In the genomic region with DNA sequence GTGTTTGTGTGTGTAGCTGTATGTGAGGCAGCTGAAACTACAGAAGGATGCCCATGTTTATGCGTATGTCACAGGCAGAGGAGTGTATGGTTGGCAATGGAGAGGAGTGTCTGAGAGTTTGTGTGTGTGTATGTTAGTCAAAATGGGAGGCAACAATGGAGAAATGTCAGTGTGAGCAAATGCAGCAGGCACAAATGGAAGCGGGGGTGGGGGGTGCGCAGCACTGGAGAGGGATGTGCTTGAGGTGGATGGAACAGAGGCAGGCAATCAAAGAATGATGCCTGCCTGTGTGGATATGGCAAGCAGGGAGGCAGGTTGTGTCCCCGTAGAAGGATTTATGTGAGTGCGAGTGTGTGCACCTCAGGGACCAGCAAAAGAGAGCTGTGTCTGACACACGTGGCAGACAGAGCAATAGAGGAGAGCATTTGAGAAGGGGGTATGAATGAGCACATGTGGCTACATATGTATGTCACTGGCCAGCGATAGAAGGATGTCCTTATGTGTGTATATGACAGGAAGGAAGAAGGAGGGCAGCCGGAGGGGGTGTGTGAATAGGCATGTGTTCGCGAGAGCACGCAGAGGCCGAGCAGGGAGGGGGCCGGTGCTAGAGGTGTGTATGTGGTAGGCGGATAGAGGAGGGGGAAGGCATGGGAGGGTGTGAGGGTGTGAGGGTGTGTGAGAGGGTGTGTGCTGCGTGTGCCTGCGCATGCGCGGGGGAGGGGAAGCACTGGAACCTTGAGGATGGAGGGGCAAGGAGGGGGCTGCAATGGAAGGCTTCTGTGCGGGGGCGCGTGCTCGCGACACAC, we compare ENCODE assay signal across 8 cellular contexts. TPM values are rescaled to one million over a fixed set of nuclear protein-coding genes. Genes with fewer than 3 reads are reported as not detected.
A peak's percentile ranks its signal among the peaks of the same experiment; 100 is the strongest.
DNase-seq lines count a peak whose midpoint lies in the region; ATAC-seq and TF ChIP-seq lines count a peak whose summit lies in the region.

No MANE protein-coding gene starts in this region.

- TF ChIP-seq CTCF in LNCaP clone FGC (IDR thresholded peaks at IDR 0.05; ENCODE audit: control insufficient read depth, extremely low read depth, insufficient read depth): no peak

- ATAC-seq in GM18517 (IDR thresholded peaks at IDR 0.05; ENCODE audit: unreplicated experiment): no peak

- H3K4me3 ChIP-seq in LNCaP clone FGC (ENCODE audit: low read depth, low read length): peak overlapping the region; percentile 70

- DNase-seq in NCI-H526 (lab: John Stamatoyannopoulos, UW) (peak; percentile 5 to 62), NCI-H526 treated with DMSO at 0.1 percent for 48 hours (lab: John Stamatoyannopoulos, UW) (no peak), LNCaP clone FGC (ENCODE audit: low read depth) (no peak), dermis blood vessel endothelial cell (peak; percentile 25), lung microvascular endothelial cell (ENCODE audit: low read depth in 2 of 2) (peak; percentile 14 to 61)
- peak; percentile 55 to 58 for DNase-seq in activated CD4-positive, alpha-beta T cell treated with anti-CD3 and anti-CD28 coated beads for 4 hours
- DNase-seq in stimulated activated CD8-positive, alpha-beta memory T cell treated with anti-CD3 and anti-CD28 coated beads, Interleukin-12 subunit alpha, Interleukin-12 subunit beta, amount 100 ng/mL, for 4 hours (ENCODE audit: low read depth): peak; percentile 22

RNA-seq across cellular contexts. Expression of gene PJA1, which starts 1.1 kb away (rescaled TPM):
- total RNA-seq in dermis blood vessel endothelial cell (18.0 and 21.1 TPM in 2 replicates), lung microvascular endothelial cell (9.2 and 16.3 TPM in 2 replicates)

Comparison
In these comparisons a context has a peak if more than half of its experiments do, and no peak if none do; other contexts are left out.
1. DNase-seq: peak in NCI-H526 (2 of 2), activated CD4-positive, alpha-beta T cell treated with anti-CD3 and anti-CD28 coated beads for 4 hours (2 of 2), dermis blood vessel endothelial cell (single experiment), lung microvascular endothelial cell (2 of 2) and stimulated activated CD8-positive, alpha-beta memory T cell treated with anti-CD3 and anti-CD28 coated beads, Interleukin-12 subunit alpha, Interleukin-12 subunit beta, amount 100 ng/mL, for 4 hours (single experiment); none in NCI-H526 treated with DMSO at 0.1 percent for 48 hours (single experiment) and LNCaP clone FGC (single experiment).